ENCODE assay signal across 12 cellular contexts in genomic region chr2:148814853-148815419, GRCh38.
DNase-seq lines count a peak whose midpoint lies in the region; ATAC-seq and TF ChIP-seq lines count a peak whose summit lies in the region.
"Had no signal": no experiment of that assay in that cellular context is flagged by ENCODE, and none has a peak within 500 bp of the region (broad histone marks: within the 10 kb centered on the region; RNA-seq: fewer than 3 reads in every experiment).

No MANE protein-coding gene starts in this region.

- TF ChIP-seq CTCF in esophagus muscularis mucosa (IDR thresholded peaks at IDR 0.05), result no peak

- peak overlapping the region; percentile 21 for H3K4me2 ChIP-seq in GM23248 (ENCODE audit: unreplicated experiment)

- H3K27ac Mint-ChIP-seq in T-helper 2 cell treated with Interferon-gamma antibody and Interleukin-4, amounts not matched to agents 5 μg/mL and 100 μg/mL, for 36 hours, result no peak overlapping the region
- no peak overlapping the region for H3K27ac Mint-ChIP-seq in natural killer cell treated with Interleukin-12 subunit alpha and Interleukin-12 subunit beta and Interleukin-15 and Interleukin-18, amount 100 ng/mL, for 72 hours

- intact Hi-C loops in esophagus muscularis mucosa (cut with DNase I), result no loop called here

- H3K4me3 ChIP-seq in GM23248, result no peak overlapping the region
- H3K4me3 ChIP-seq in esophagus muscularis mucosa, result peak overlapping the region in 3 of 4 donors; percentile 3 to 33 (median 13)
- H3K4me3 ChIP-seq: lower lobe of right lung, right lobe of liver had no signal

- H3K9me3 ChIP-seq in GM23248 (ENCODE audit: low read depth) (no peaks in the 10 kb centered on the region), esophagus muscularis mucosa (no peaks in the 10 kb centered on the region)
- H3K9me3 ChIP-seq: ascending aorta, Caco-2, lower lobe of right lung, right lobe of liver had no signal

- WGBS in GM23248 (ENCODE audit: low coverage in 1 of 2, low lambda C conversion rate in 2 of 2, missing lambda C conversion rate in 2 of 2), 2 experiments, result 74 to 76% methylated on average over 7 of the region's 7 CpGs
- WGBS in esophagus muscularis mucosa, result 69% methylated on average over 7 of the region's 7 CpGs

- no peak overlapping the region for H2AFZ ChIP-seq in GM23248

- no peak overlapping the region for H3K9ac ChIP-seq in GM23248

- peaks cover 19% of the 10 kb centered on the region for H3K4me1 Mint-ChIP-seq in T-helper 2 cell treated with Interferon-gamma antibody and Interleukin-4, amounts not matched to agents 5 μg/mL and 100 μg/mL, for 36 hours (ENCODE audit: low read depth)
- H3K4me1 Mint-ChIP-seq in natural killer cell treated with Interleukin-12 subunit alpha and Interleukin-12 subunit beta and Interleukin-15 and Interleukin-18, amount 100 ng/mL, for 72 hours (ENCODE audit: low read depth in 2 of 2), result peaks cover 0 to 2% of the 10 kb centered on the region in 2 donors

- no peaks in the 10 kb centered on the region for H3K36me3 Mint-ChIP-seq in T-helper 2 cell treated with Interferon-gamma antibody and Interleukin-4, amounts not matched to agents 5 μg/mL and 100 μg/mL, for 36 hours (ENCODE audit: low read depth)
- no peaks in the 10 kb centered on the region for H3K36me3 Mint-ChIP-seq in natural killer cell treated with Interleukin-12 subunit alpha and Interleukin-12 subunit beta and Interleukin-15 and Interleukin-18, amount 100 ng/mL, for 72 hours

- no peaks in the 10 kb centered on the region for H4K20me1 ChIP-seq in GM23248 (ENCODE audit: insufficient read depth)

- H3K79me2 ChIP-seq in GM23248 (ENCODE audit: insufficient read depth), result no peaks in the 10 kb centered on the region

- H3K27ac ChIP-seq in GM23248 (no peak overlapping the region), esophagus muscularis mucosa (replicated peaks in 1 of 4) (peak overlapping the region; percentile 44 to 49 (median 46))
- H3K27ac ChIP-seq: ascending aorta, lower lobe of right lung, right lobe of liver had no signal

- H3K27me3 Mint-ChIP-seq in T-helper 2 cell treated with Interferon-gamma antibody and Interleukin-4, amounts not matched to agents 5 μg/mL and 100 μg/mL, for 36 hours (ENCODE audit: low read depth), result peaks cover 13% of the 10 kb centered on the region
- peaks cover 19 to 26% of the 10 kb centered on the region in 2 donors for H3K27me3 Mint-ChIP-seq in natural killer cell treated with Interleukin-12 subunit alpha and Interleukin-12 subunit beta and Interleukin-15 and Interleukin-18, amount 100 ng/mL, for 72 hours

- no peaks in the 10 kb centered on the region for H3K9me3 Mint-ChIP-seq in T-helper 2 cell treated with Interferon-gamma antibody and Interleukin-4, amounts not matched to agents 5 μg/mL and 100 μg/mL, for 36 hours
- H3K9me3 Mint-ChIP-seq in natural killer cell treated with Interleukin-12 subunit alpha and Interleukin-12 subunit beta and Interleukin-15 and Interleukin-18, amount 100 ng/mL, for 72 hours, result no peaks in the 10 kb centered on the region

- TF ChIP-seq POLR2A in esophagus muscularis mucosa (IDR thresholded peaks at IDR 0.05; ENCODE audit: low read depth), result no peak

- peaks cover 14% of the 10 kb centered on the region; the same call in 1 of the 2 replicates for H3K4me1 ChIP-seq in GM23248 (ENCODE audit: insufficient read depth)
- peaks cover 28 to 60% (median 49%) of the 10 kb centered on the region in 4 donors for H3K4me1 ChIP-seq in esophagus muscularis mucosa
- H3K4me1 ChIP-seq: ascending aorta, Caco-2, lower lobe of right lung, right lobe of liver had no signal

- in situ Hi-C loops in GM23248 (cut with MboI), result no loop called here

- TF ChIP-seq EP300 in esophagus muscularis mucosa (IDR thresholded peaks at IDR 0.05), result no peak

- H3K4me3 Mint-ChIP-seq in T-helper 2 cell treated with Interferon-gamma antibody and Interleukin-4, amounts not matched to agents 5 μg/mL and 100 μg/mL, for 36 hours, result no peak overlapping the region
- no peak overlapping the region for H3K4me3 Mint-ChIP-seq in natural killer cell treated with Interleukin-12 subunit alpha and Interleukin-12 subunit beta and Interleukin-15 and Interleukin-18, amount 100 ng/mL, for 72 hours

- no peaks in the 10 kb centered on the region for H3K36me3 ChIP-seq in GM23248 (ENCODE audit: low read depth)
- H3K36me3 ChIP-seq in esophagus muscularis mucosa, result no peaks in the 10 kb centered on the region
- H3K36me3 ChIP-seq: ascending aorta, lower lobe of right lung, right lobe of liver had no signal

- ATAC-seq in HG03280 (IDR thresholded peaks at IDR 0.05; ENCODE audit: unreplicated experiment), result no peak
- ATAC-seq in natural killer cell treated with Interleukin-12 subunit alpha and Interleukin-12 subunit beta and Interleukin-15 and Interleukin-18, amount 100 ng/mL, for 72 hours, result no peak
- ATAC-seq: right lobe of liver had no signal

- no peaks in the 10 kb centered on the region for H3F3A ChIP-seq in GM23248 (ENCODE audit: insufficient read depth)

- H3K27me3 ChIP-seq in GM23248 (replicated peaks; ENCODE audit: insufficient read depth) (peaks cover 27% of the 10 kb centered on the region), esophagus muscularis mucosa (no peaks in the 10 kb centered on the region)
- H3K27me3 ChIP-seq: ascending aorta, right lobe of liver had no signal

- no peaks in the 10 kb centered on the region for H3K9me2 ChIP-seq in GM23248 (ENCODE audit: insufficient read depth)

- DNase-seq in GM23248 (peak; percentile 32), RPMI7951 (ENCODE audit: low read depth) (peak; percentile 23), esophagus muscularis mucosa (ENCODE audit: extremely low spot score) (no peak), renal cortical epithelial cell (ENCODE audit: low read depth) (peak; percentile 57), NCI-H510A (lab: John Stamatoyannopoulos, UW) (no peak)
- no peak for DNase-seq in T-helper 2 cell treated with Interferon-gamma antibody and Interleukin-4, amounts not matched to agents 5 μg/mL and 100 μg/mL, for 36 hours (ENCODE audit: low spot score)
- DNase-seq in natural killer cell treated with Interleukin-12 subunit alpha and Interleukin-12 subunit beta and Interleukin-15 and Interleukin-18, amount 100 ng/mL, for 72 hours (ENCODE audit: low spot score), result no peak
- DNase-seq: Caco-2, lower lobe of right lung, right lobe of liver had no signal

Comparison
In these comparisons a context has a peak if more than half of its experiments do, and no peak if none do; other contexts are left out.
1. DNase-seq: peak in GM23248 (single experiment), RPMI7951 (single experiment) and renal cortical epithelial cell (single experiment); none in esophagus muscularis mucosa (single experiment), NCI-H510A (single experiment), T-helper 2 cell treated with Interferon-gamma antibody and Interleukin-4, amounts not matched to agents 5 μg/mL and 100 μg/mL, for 36 hours (single experiment) and natural killer cell treated with Interleukin-12 subunit alpha and Interleukin-12 subunit beta and Interleukin-15 and Interleukin-18, amount 100 ng/mL, for 72 hours (single experiment).